ENCODE assay signal across 1 cellular context in the genomic region with DNA sequence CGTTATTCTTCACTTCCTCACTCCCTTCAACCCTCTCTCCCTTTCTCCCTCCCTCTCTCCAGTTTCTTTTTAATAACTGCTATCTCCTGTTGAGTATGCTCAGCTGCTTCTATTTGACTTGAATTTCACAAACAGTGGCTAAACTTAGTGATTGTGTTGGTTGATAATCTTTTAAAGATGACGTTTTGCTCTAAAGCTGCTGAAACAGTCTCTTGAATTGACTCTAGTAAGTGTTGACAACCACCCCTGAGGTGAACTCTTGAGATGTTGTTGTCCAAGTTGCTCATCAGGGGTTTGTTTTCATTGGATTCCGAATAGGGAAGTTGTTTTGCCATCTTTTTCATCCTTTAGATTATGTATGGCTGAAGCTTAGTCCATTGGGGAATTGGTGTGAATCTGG.
TF ChIP-seq lines count a peak whose summit lies in the region.

No MANE protein-coding gene starts in this region.

TF ChIP-seq in SK-N-SH, 30 proteins besides CTCF, POLR2A, EP300 and RAD21 (continued from another document):
- TF ChIP-seq, protein P1, sequence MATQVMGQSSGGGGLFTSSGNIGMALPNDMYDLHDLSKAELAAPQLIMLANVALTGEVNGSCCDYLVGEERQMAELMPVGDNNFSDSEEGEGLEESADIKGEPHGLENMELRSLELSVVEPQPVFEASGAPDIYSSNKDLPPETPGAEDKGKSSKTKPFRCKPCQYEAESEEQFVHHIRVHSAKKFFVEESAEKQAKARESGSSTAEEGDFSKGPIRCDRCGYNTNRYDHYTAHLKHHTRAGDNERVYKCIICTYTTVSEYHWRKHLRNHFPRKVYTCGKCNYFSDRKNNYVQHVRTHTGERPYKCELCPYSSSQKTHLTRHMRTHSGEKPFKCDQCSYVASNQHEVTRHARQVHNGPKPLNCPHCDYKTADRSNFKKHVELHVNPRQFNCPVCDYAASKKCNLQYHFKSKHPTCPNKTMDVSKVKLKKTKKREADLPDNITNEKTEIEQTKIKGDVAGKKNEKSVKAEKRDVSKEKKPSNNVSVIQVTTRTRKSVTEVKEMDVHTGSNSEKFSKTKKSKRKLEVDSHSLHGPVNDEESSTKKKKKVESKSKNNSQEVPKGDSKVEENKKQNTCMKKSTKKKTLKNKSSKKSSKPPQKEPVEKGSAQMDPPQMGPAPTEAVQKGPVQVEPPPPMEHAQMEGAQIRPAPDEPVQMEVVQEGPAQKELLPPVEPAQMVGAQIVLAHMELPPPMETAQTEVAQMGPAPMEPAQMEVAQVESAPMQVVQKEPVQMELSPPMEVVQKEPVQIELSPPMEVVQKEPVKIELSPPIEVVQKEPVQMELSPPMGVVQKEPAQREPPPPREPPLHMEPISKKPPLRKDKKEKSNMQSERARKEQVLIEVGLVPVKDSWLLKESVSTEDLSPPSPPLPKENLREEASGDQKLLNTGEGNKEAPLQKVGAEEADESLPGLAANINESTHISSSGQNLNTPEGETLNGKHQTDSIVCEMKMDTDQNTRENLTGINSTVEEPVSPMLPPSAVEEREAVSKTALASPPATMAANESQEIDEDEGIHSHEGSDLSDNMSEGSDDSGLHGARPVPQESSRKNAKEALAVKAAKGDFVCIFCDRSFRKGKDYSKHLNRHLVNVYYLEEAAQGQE (IDR thresholded peaks at IDR 0.05; ENCODE audit: low read depth, low read length) = no peak
- TF ChIP-seq GATA2 (CRISPR knock-in tag; IDR thresholded peaks at IDR 0.05) (no peak), NFIC (IDR thresholded peaks at IDR 0.05; ENCODE audit: borderline replicate concordance) (no peak), MXI1 (IDR thresholded peaks at IDR 0.05; ENCODE audit: low read depth, low read length) (no peak), TAF1 (IDR thresholded peaks at IDR 0.05; ENCODE audit: borderline replicate concordance, low read depth, low read length) (no peak), ELF1 (IDR thresholded peaks at IDR 0.05) (no peak), RFX5 (IDR thresholded peaks at IDR 0.05; ENCODE audit: low read length) (no peak), RCOR1 (IDR thresholded peaks at IDR 0.05; ENCODE audit: low read length) (no peak), SMC3 (IDR thresholded peaks at IDR 0.05; ENCODE audit: low read depth, low read length) (no peak), FOSL2 (IDR thresholded peaks at IDR 0.05; ENCODE audit: borderline replicate concordance, low read depth) (no peak)
- TF ChIP-seq, protein P2, sequence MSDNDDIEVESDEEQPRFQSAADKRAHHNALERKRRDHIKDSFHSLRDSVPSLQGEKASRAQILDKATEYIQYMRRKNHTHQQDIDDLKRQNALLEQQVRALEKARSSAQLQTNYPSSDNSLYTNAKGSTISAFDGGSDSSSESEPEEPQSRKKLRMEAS (IDR thresholded peaks at IDR 0.05; ENCODE audit: low read depth) = no peak
- TF ChIP-seq, protein P3, sequence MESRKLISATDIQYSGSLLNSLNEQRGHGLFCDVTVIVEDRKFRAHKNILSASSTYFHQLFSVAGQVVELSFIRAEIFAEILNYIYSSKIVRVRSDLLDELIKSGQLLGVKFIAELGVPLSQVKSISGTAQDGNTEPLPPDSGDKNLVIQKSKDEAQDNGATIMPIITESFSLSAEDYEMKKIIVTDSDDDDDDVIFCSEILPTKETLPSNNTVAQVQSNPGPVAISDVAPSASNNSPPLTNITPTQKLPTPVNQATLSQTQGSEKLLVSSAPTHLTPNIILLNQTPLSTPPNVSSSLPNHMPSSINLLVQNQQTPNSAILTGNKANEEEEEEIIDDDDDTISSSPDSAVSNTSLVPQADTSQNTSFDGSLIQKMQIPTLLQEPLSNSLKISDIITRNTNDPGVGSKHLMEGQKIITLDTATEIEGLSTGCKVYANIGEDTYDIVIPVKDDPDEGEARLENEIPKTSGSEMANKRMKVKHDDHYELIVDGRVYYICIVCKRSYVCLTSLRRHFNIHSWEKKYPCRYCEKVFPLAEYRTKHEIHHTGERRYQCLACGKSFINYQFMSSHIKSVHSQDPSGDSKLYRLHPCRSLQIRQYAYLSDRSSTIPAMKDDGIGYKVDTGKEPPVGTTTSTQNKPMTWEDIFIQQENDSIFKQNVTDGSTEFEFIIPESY (IDR thresholded peaks at IDR 0.05; ENCODE audit: borderline replicate concordance, low read depth) = no peak
